ENCODE assay signal across 16 cellular contexts in genomic region chr7:152619027-152619739, GRCh38. TPM values are rescaled to one million over a fixed set of nuclear protein-coding genes. Genes with fewer than 3 reads are reported as not detected.
A peak's percentile ranks its signal among the peaks of the same experiment; 100 is the strongest.
DNase-seq lines count a peak whose midpoint lies in the region; ATAC-seq, FAIRE-seq and TF ChIP-seq lines count a peak whose summit lies in the region.
"Had no signal": no experiment of that assay in that cellular context is flagged by ENCODE, and none has a peak within 500 bp of the region (broad histone marks: within the 10 kb centered on the region; RNA-seq: fewer than 3 reads in every experiment).

No MANE protein-coding gene starts in this region.

- no peaks in the 10 kb centered on the region for H3K9me2 ChIP-seq in PC-9 (ENCODE audit: insufficient read depth)

- H3K36me3 Mint-ChIP-seq in endothelial cell (ENCODE audit: low read depth, unreplicated experiment) (no peaks in the 10 kb centered on the region), neural crest cell (ENCODE audit: low read depth) (no peaks in the 10 kb centered on the region)
- no peaks in the 10 kb centered on the region for H3K36me3 Mint-ChIP-seq in activated T-cell treated with anti-CD3 and anti-CD28 coated beads, Interleukin-2, amount 50 U/mL, for 4 hours (ENCODE audit: insufficient read depth)
- H3K36me3 Mint-ChIP-seq in activated CD4-positive, alpha-beta T cell treated with anti-CD3 and anti-CD28 coated beads, Interleukin-2, amount 10 ng/mL, durations not matched to agents 24 days and 14 days (ENCODE audit: low read depth): no peaks in the 10 kb centered on the region
- H3K36me3 Mint-ChIP-seq: CD14-positive monocyte, IgD-negative memory B cell had no signal

- H3K4me1 Mint-ChIP-seq in endothelial cell (ENCODE audit: unreplicated experiment) (no peaks in the 10 kb centered on the region), neural crest cell (peaks cover 12% of the 10 kb centered on the region)
- H3K4me1 Mint-ChIP-seq in activated T-cell treated with anti-CD3 and anti-CD28 coated beads, Interleukin-2, amount 50 U/mL, for 4 hours (ENCODE audit: low read depth): no peaks in the 10 kb centered on the region
- H3K4me1 Mint-ChIP-seq in activated CD4-positive, alpha-beta T cell treated with anti-CD3 and anti-CD28 coated beads, Interleukin-2, amount 10 ng/mL, durations not matched to agents 24 days and 14 days: no peaks in the 10 kb centered on the region
- H3K4me1 Mint-ChIP-seq: CD14-positive monocyte; CD8-positive, alpha-beta memory T cell; IgD-negative memory B cell had no signal

- H3K79me2 ChIP-seq in PC-9 (ENCODE audit: low read depth): no peaks in the 10 kb centered on the region

- H3K36me3 ChIP-seq in PC-9 (ENCODE audit: low read depth) (no peaks in the 10 kb centered on the region), kidney (ENCODE audit: control insufficient read depth in 1 of 2, insufficient read depth in 2 of 2, low read length in 2 of 2) (no peaks in the 10 kb centered on the region)

- CTCF ChIA-PET in PC-9 (lab: Charles Lee): no interaction called here

- H3K9me3 ChIP-seq in PC-9 (ENCODE audit: insufficient read depth, low read depth): no peaks in the 10 kb centered on the region
- no peaks in the 10 kb centered on the region for H3K9me3 ChIP-seq in kidney (ENCODE audit: control insufficient read depth in 1 of 2, low read length in 2 of 2)
- H3K9me3 ChIP-seq: A549, Caco-2 had no signal

- H4K20me1 ChIP-seq in PC-9 (ENCODE audit: insufficient read depth): no peaks in the 10 kb centered on the region

- no peak for ATAC-seq in HG03175 (IDR thresholded peaks at IDR 0.05; ENCODE audit: unreplicated experiment)
- ATAC-seq in activated T-cell treated with anti-CD3 and anti-CD28 coated beads, Interleukin-2, amount 50 U/mL, for 4 hours: no peak
- ATAC-seq: A549, HCT116 had no signal

- DNase-seq in PC-9 (no peak), endothelial cell (ENCODE audit: low spot score) (no peak), neural crest cell (ENCODE audit: low read depth, low spot score) (no peak), kidney (no peak)
- no peak for DNase-seq in activated T-cell treated with anti-CD3 and anti-CD28 coated beads, Interleukin-2, amount 50 U/mL, for 4 hours
- no peak for DNase-seq in activated CD4-positive, alpha-beta T cell treated with anti-CD3 and anti-CD28 coated beads, Interleukin-2, amount 10 ng/mL, durations not matched to agents 24 days and 14 days
- DNase-seq: Caco-2; CD8-positive, alpha-beta memory T cell; DND-41; GDM1 had no signal

- H3K4me1 ChIP-seq in PC-9 (replicated peaks; ENCODE audit: insufficient read depth) (no peaks in the 10 kb centered on the region), kidney (ENCODE audit: control insufficient read depth in 1 of 2, insufficient read depth in 1 of 2, low read depth in 1 of 2, low read length in 2 of 2) (peaks cover 0 to 2% of the 10 kb centered on the region in 2 donors)
- H3K4me1 ChIP-seq: A549, Caco-2 had no signal

- H3K4me3 Mint-ChIP-seq in endothelial cell (ENCODE audit: unreplicated experiment) (no peak overlapping the region), neural crest cell (no peak overlapping the region)
- no peak overlapping the region for H3K4me3 Mint-ChIP-seq in activated T-cell treated with anti-CD3 and anti-CD28 coated beads, Interleukin-2, amount 50 U/mL, for 4 hours
- H3K4me3 Mint-ChIP-seq in activated CD4-positive, alpha-beta T cell treated with anti-CD3 and anti-CD28 coated beads, Interleukin-2, amount 10 ng/mL, durations not matched to agents 24 days and 14 days: no peak overlapping the region
- H3K4me3 Mint-ChIP-seq: CD14-positive monocyte; CD8-positive, alpha-beta memory T cell; IgD-negative memory B cell had no signal

- H3K27ac ChIP-seq in PC-9 (no peak overlapping the region), kidney (ENCODE audit: low read depth in 2 of 2, low read length in 2 of 2) (no peak overlapping the region)
- H3K27ac ChIP-seq: A549 had no signal

- no peak overlapping the region for H3K4me2 ChIP-seq in PC-9
- H3K4me2 ChIP-seq: A549 had no signal

- H3K27me3 ChIP-seq in PC-9 (ENCODE audit: insufficient read depth, low read depth): no peaks in the 10 kb centered on the region

- H3K27ac Mint-ChIP-seq in endothelial cell (ENCODE audit: unreplicated experiment): no peak overlapping the region
- H3K27ac Mint-ChIP-seq in neural crest cell (ENCODE audit: unreplicated experiment): no peak overlapping the region
- no peak overlapping the region for H3K27ac Mint-ChIP-seq in activated CD4-positive, alpha-beta T cell treated with anti-CD3 and anti-CD28 coated beads, Interleukin-2, amount 10 ng/mL, durations not matched to agents 24 days and 14 days
- H3K27ac Mint-ChIP-seq: CD14-positive monocyte; CD8-positive, alpha-beta memory T cell; IgD-negative memory B cell had no signal

- intact Hi-C loops in PC-9 (cut with micrococcal nuclease; ENCODE audit: unreplicated experiment): no loop called here
- intact Hi-C loops in kidney (cut with DNase I): no loop called here
- intact Hi-C loops in activated CD4-positive, alpha-beta T cell treated with anti-CD3 and anti-CD28 coated beads, Interleukin-2, amount 10 ng/mL, durations not matched to agents 24 days and 14 days (cut with micrococcal nuclease): no loop called here

- H3K9me3 Mint-ChIP-seq in endothelial cell (ENCODE audit: unreplicated experiment) (no peaks in the 10 kb centered on the region), neural crest cell (peaks cover 3% of the 10 kb centered on the region)
- no peaks in the 10 kb centered on the region for H3K9me3 Mint-ChIP-seq in activated T-cell treated with anti-CD3 and anti-CD28 coated beads, Interleukin-2, amount 50 U/mL, for 4 hours
- H3K9me3 Mint-ChIP-seq in activated CD4-positive, alpha-beta T cell treated with anti-CD3 and anti-CD28 coated beads, Interleukin-2, amount 10 ng/mL, durations not matched to agents 24 days and 14 days: no peaks in the 10 kb centered on the region
- H3K9me3 Mint-ChIP-seq: CD8-positive, alpha-beta memory T cell had no signal

- no peak overlapping the region for H2AFZ ChIP-seq in PC-9

- POLR2A ChIA-PET in PC-9 (lab: Charles Lee; ENCODE audit: unreplicated experiment): no interaction called here

- H3K4me3 ChIP-seq in PC-9: no peak overlapping the region
- H3K4me3 ChIP-seq in kidney (ENCODE audit: low read length in 2 of 2): no peak overlapping the region
- H3K4me3 ChIP-seq: A549 had no signal

- H3K27me3 Mint-ChIP-seq in endothelial cell (ENCODE audit: unreplicated experiment) (no peaks in the 10 kb centered on the region), neural crest cell (ENCODE audit: low read depth) (no peaks in the 10 kb centered on the region)
- no peaks in the 10 kb centered on the region for H3K27me3 Mint-ChIP-seq in activated T-cell treated with anti-CD3 and anti-CD28 coated beads, Interleukin-2, amount 50 U/mL, for 4 hours (ENCODE audit: low read depth)
- no peaks in the 10 kb centered on the region for H3K27me3 Mint-ChIP-seq in activated CD4-positive, alpha-beta T cell treated with anti-CD3 and anti-CD28 coated beads, Interleukin-2, amount 10 ng/mL, durations not matched to agents 24 days and 14 days
- H3K27me3 Mint-ChIP-seq: IgD-negative memory B cell had no signal

- no TSS peak for BruUV-seq in PC-9 (replicated peaks; lab: Mats Ljungman, UMichigan)

- TF ChIP-seq CTCF in PC-9 (conservative IDR thresholded peaks at IDR 0.05) (peak; percentile 33; the same call in 1 of the 2 replicates), endothelial cell (IDR thresholded peaks at IDR 0.05; ENCODE audit: unreplicated experiment) (peak; percentile 27), neural crest cell (conservative IDR thresholded peaks at IDR 0.05) (peak; percentile 36), kidney (IDR thresholded peaks at IDR 0.05; ENCODE audit: borderline replicate concordance, extremely low read depth, insufficient read depth) (no peak)

- no peak for FAIRE-seq in kidney (lab: Jason Lieb, UNC)
- FAIRE-seq: A549, GM12892 had no signal

- no peak overlapping the region for H3K9ac ChIP-seq in kidney (ENCODE audit: low read length in 2 of 2)

- no peaks in the 10 kb centered on the region for H3F3A ChIP-seq in PC-9 (ENCODE audit: insufficient read depth, low read depth)

RNA-seq across cellular contexts. Expression of gene XRCC2, which starts 56.8 kb away (rescaled TPM):
- total RNA-seq in PC-9 (2021) (21.2 and 25.0 TPM in 2 replicates), endothelial cell (ENCODE audit: unreplicated experiment) (2.9 TPM), neural crest cell (28.2 and 30.7 TPM in 2 replicates), kidney (0.44 TPM)
- 0.22 TPM for polyA plus RNA-seq in kidney (ENCODE audit: insufficient read depth, low read depth, low replicate concordance)
- 10 to 100 TPM in 2 of 3 donors, 1 to 10 TPM in 1; 8.2 to 14.6 (median 11.4) TPM for total RNA-seq in activated T-cell treated with anti-CD3 and anti-CD28 coated beads, Interleukin-2, amount 50 U/mL, for 4 hours
- 26.2 and 28.5 TPM in 2 replicates for total RNA-seq in activated CD4-positive, alpha-beta T cell treated with anti-CD3 and anti-CD28 coated beads, Interleukin-2, amount 10 ng/mL, durations not matched to agents 24 days and 14 days
